ENCODE assay signal across 33 cellular contexts in the genomic region with DNA sequence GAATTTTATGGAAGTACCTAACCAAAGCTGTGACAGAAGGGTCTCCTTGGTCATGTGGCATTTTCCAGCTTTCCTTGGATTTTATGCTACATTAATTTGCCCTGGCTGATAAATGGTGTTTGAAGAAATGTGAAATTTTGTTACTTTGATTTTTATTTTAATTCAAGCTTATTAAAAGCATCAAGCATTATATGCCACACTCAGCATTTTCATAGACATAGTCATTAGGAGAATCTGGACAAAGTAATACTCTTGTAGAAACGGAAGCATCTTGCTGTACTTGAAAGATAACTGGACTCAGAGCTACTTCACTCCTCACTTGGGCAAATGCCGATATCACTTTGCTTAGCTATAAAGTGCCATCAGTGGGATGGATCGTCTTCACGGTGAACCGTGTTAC.
"Had no signal": no experiment of that assay in that cellular context is flagged by ENCODE, and none has a peak within 500 bp of the region (broad histone marks: within the 10 kb centered on the region; RNA-seq: fewer than 3 reads in every experiment).

No MANE protein-coding gene starts in this region.

- ATAC-seq: activated CD4-positive, alpha-beta T cell treated with anti-CD3 and anti-CD28 coated beads for 36 hours; activated CD4-positive, CD25-positive, alpha-beta regulatory T cell treated with anti-CD3 and anti-CD28 coated beads, Interleukin-2, amount 50 U/mL, for 24 hours; activated CD8-positive, alpha-beta memory T cell treated with anti-CD3 and anti-CD28 coated beads, Interleukin-2, amount 10 ng/mL, durations not matched to agents 7 days and 5 days; activated CD8-positive, alpha-beta T cell treated with anti-CD3 and anti-CD28 coated beads, Interleukin-2, amount 10 ng/mL, durations not matched to agents 7 days and 5 days; activated naive CD8-positive, alpha-beta T cell treated with anti-CD3 and anti-CD28 coated beads, Interleukin-2, amount 50 U/mL, for 24 hours; WTC11 had no signal

- H3K27me3 ChIP-seq: ascending aorta, cardiac muscle cell had no signal

- H3K4me3 ChIP-seq: ascending aorta, cardiac muscle cell had no signal

- H3K27ac ChIP-seq: ascending aorta, cardiac muscle cell, WERI-Rb-1 had no signal

- H3K4me1 ChIP-seq: ascending aorta had no signal

- H3K9me3 ChIP-seq: ascending aorta had no signal

- H3K36me3 ChIP-seq: cardiac muscle cell had no signal

- FAIRE-seq: bronchial epithelial cell, TTC549 had no signal

- DNase-seq: activated CD4-positive, alpha-beta memory T cell treated with anti-CD3 and anti-CD28 coated beads, Interleukin-2, amount 10 ng/mL, durations not matched to agents 7 days and 5 days; activated CD4-positive, alpha-beta T cell treated with anti-CD3 and anti-CD28 coated beads for 1 hour; activated CD4-positive, alpha-beta T cell treated with anti-CD3 and anti-CD28 coated beads for 36 hours; activated CD4-positive, alpha-beta T cell treated with anti-CD3 and anti-CD28 coated beads for 48 hours; activated CD4-positive, alpha-beta T cell treated with anti-CD3 and anti-CD28 coated beads, Interleukin-2, amount 10 ng/mL, durations not matched to agents 7 days and 5 days; activated CD4-positive, alpha-beta T cell treated with anti-CD3 and anti-CD28 coated beads, Interleukin-2, amount 50 U/mL, for 48 hours; activated CD4-positive, CD25-positive, alpha-beta regulatory T cell; activated CD8-positive, alpha-beta memory T cell treated with anti-CD3 and anti-CD28 coated beads for 24 hours; activated CD8-positive, alpha-beta memory T cell treated with anti-CD3 and anti-CD28 coated beads, Interleukin-2, amount 10 ng/mL, durations not matched to agents 7 days and 5 days; activated CD8-positive, alpha-beta memory T cell treated with anti-CD3 and anti-CD28 coated beads, Interleukin-2, amount 50 U/mL, for 48 hours; activated CD8-positive, alpha-beta T cell treated with anti-CD3 and anti-CD28 coated beads, Interleukin-2, amount 10 ng/mL, durations not matched to agents 7 days and 5 days; activated effector memory CD4-positive, alpha-beta T cell treated with Interleukin-2 at 50 U/mL for 16 hours; activated gamma-delta T cell; activated naive CD4-positive, alpha-beta T cell treated with anti-CD3 and anti-CD28 coated beads, Interleukin-2, amount 10 ng/mL, durations not matched to agents 7 days and 5 days; activated naive CD4-positive, alpha-beta T cell treated with Interleukin-2 at 50 U/mL for 16 hours; activated naive CD8-positive, alpha-beta T cell treated with anti-CD3 and anti-CD28 coated beads, Interleukin-2, amount 10 ng/mL, durations not matched to agents 7 days and 5 days; activated naive CD8-positive, alpha-beta T cell treated with anti-CD3 and anti-CD28 coated beads, Interleukin-2, amount 50 U/mL, for 24 hours; activated T-cell treated with anti-CD3 and anti-CD28 coated beads, Interleukin-2, amount 50 U/mL, for 24 hours; activated T-cell treated with anti-CD3 and anti-CD28 coated beads, Interleukin-2, amount 50 U/mL, for 48 hours; amygdala; anterior cingulate cortex; caudate nucleus; cerebellar nuclear complex; T-helper 1 cell; T-helper 2 cell; T-helper 9 cell; WERI-Rb-1 had no signal
